15 cellular contexts compared by ENCODE assay signal in genomic region chr1:236016782-236017400, GRCh38. TPM values are rescaled to one million over a fixed set of nuclear protein-coding genes. Genes with fewer than 3 reads are reported as not detected.
DNase-seq lines count a peak whose midpoint lies in the region; ATAC-seq and TF ChIP-seq lines count a peak whose summit lies in the region.
"Had no signal": no experiment of that assay in that cellular context is flagged by ENCODE, and none has a peak within 500 bp of the region (broad histone marks: within the 10 kb centered on the region; RNA-seq: fewer than 3 reads in every experiment).

No MANE protein-coding gene starts in this region.

- H3K4me1 ChIP-seq in Panc1 (ENCODE audit: control insufficient read depth, insufficient read depth, low read length) (no peaks in the 10 kb centered on the region), sigmoid colon (peaks cover 0 to 63% (median 56%) of the 10 kb centered on the region in 4 donors)
- H3K4me1 ChIP-seq: adrenal gland had no signal

- H3K4me3 Mint-ChIP-seq in glutamatergic neuron (ENCODE audit: unreplicated experiment) = no peak overlapping the region
- H3K4me3 Mint-ChIP-seq: T-helper 1 cell treated with Interleukin-12 subunit alpha and Interleukin-12 subunit beta and Interleukin-4 antibody, amounts not matched to agents 30 μg/mL and 1 μg/mL, for 36 hours had no signal

- no peaks in the 10 kb centered on the region for H3K9me3 ChIP-seq in Panc1 (ENCODE audit: control insufficient read depth, insufficient read depth, low read depth, low read length)
- no peaks in the 10 kb centered on the region for H3K9me3 ChIP-seq in sigmoid colon
- H3K9me3 ChIP-seq: adrenal gland had no signal

- peaks cover 2% of the 10 kb centered on the region for H3K9me3 Mint-ChIP-seq in glutamatergic neuron (ENCODE audit: unreplicated experiment)
- H3K9me3 Mint-ChIP-seq: T-helper 1 cell treated with Interleukin-12 subunit alpha and Interleukin-12 subunit beta and Interleukin-4 antibody, amounts not matched to agents 30 μg/mL and 1 μg/mL, for 36 hours had no signal

- in situ Hi-C loops in Panc1 (cut with HindIII; ENCODE audit: low pct_unique_long_range_greater_than_20kb, low sequenced_read_pairs) = no loop called here

- CTCF ChIA-PET in Panc1 (lab: Charles Lee) = interaction anchor here (1.1 kb wide), 1 partner anchor 49 kb away, joined by 3 read pairs; no protein-coding TSS in a partner anchor

- no peak overlapping the region for H3K27ac ChIP-seq in Panc1 (ENCODE audit: low read length)
- H3K27ac ChIP-seq in sigmoid colon = peak overlapping the region; percentile 65 to 83 (median 82)

- no peak overlapping the region for H3K27ac Mint-ChIP-seq in glutamatergic neuron (ENCODE audit: unreplicated experiment)

- TF ChIP-seq CTCF in AG10803 (conservative IDR thresholded peaks at IDR 0.05; ENCODE audit: low read length) = no peak
- no peak for TF ChIP-seq CTCF in Panc1 (IDR thresholded peaks at IDR 0.05)
- no peak for TF ChIP-seq CTCF in sigmoid colon (IDR thresholded peaks at IDR 0.05)
- TF ChIP-seq CTCF in glutamatergic neuron (IDR thresholded peaks at IDR 0.05; ENCODE audit: partially characterized antibody, unreplicated experiment) = no peak

- 91 to 93% methylated on average over 5 of the region's 5 CpGs for WGBS in sigmoid colon, 2 donors

- H3K4me1 Mint-ChIP-seq in glutamatergic neuron (ENCODE audit: low read depth, unreplicated experiment) = peaks cover 23% of the 10 kb centered on the region

- H3K4me3 ChIP-seq in AG10803 (ENCODE audit: low read length) (no peak overlapping the region), Panc1 (ENCODE audit: low read depth in 2 of 2, low read length in 2 of 2) (no peak overlapping the region), sigmoid colon (no peak overlapping the region)
- H3K4me3 ChIP-seq: adrenal gland had no signal

- ATAC-seq in Panc1 (peak; percentile 64; the same call in 1 of the 2 replicates), GM19452 (IDR thresholded peaks at IDR 0.05; ENCODE audit: unreplicated experiment) (no peak)

- POLR2A ChIA-PET in Panc1 (lab: Charles Lee) = interaction anchor here (0.6 kb wide), 1 partner anchor 10 kb away, joined by 3 read pairs; no protein-coding TSS in a partner anchor

- intact Hi-C loops in Panc1 (cut with micrococcal nuclease; ENCODE audit: unreplicated experiment) (no loop called here), sigmoid colon (cut with DNase I) (no loop called here)

- H3K36me3 ChIP-seq in Panc1 (ENCODE audit: control insufficient read depth, insufficient read depth, low read length) (no peaks in the 10 kb centered on the region), sigmoid colon (peaks cover 41 to 95% (median 48%) of the 10 kb centered on the region in 4 donors)

- BruUV-seq in Panc1 (replicated peaks; lab: Mats Ljungman, UMichigan) = no TSS peak

- TF ChIP-seq EP300 in sigmoid colon (IDR thresholded peaks at IDR 0.05) = no peak

- no peak for TF ChIP-seq POLR2A in sigmoid colon (IDR thresholded peaks at IDR 0.05)

- DNase-seq in AG10803 (ENCODE audit: low read depth) = peak; percentile 32
- peak; percentile 32 for DNase-seq in Panc1 (ENCODE audit: low read depth, low spot score)
- DNase-seq in fibroblast of the conjunctiva (ENCODE audit: low read depth) = peak; percentile 38
- peak; percentile 50 for DNase-seq in sigmoid colon
- no peak for DNase-seq in glutamatergic neuron
- DNase-seq in NCI-H748 (lab: John Stamatoyannopoulos, UW; ENCODE audit: unreplicated experiment) = no peak
- DNase-seq in activated CD8-positive, alpha-beta memory T cell treated with anti-CD3 and anti-CD28 coated beads for 24 hours = no peak
- DNase-seq: activated CD4-positive, CD25-positive, alpha-beta regulatory T cell treated with anti-CD3 and anti-CD28 coated beads, Interleukin-2, amount 50 U/mL, for 72 hours; activated T-cell treated with anti-CD3 and anti-CD28 coated beads, Interleukin-2, amount 50 U/mL, for 1 hour; dermis blood vessel endothelial cell; DND-41; NCI-H2171 had no signal

- no peaks in the 10 kb centered on the region for H3K27me3 ChIP-seq in Panc1 (ENCODE audit: control insufficient read depth, insufficient read depth, low read length)
- no peaks in the 10 kb centered on the region for H3K27me3 ChIP-seq in sigmoid colon
- H3K27me3 ChIP-seq: adrenal gland had no signal

- H3K27me3 Mint-ChIP-seq in glutamatergic neuron (ENCODE audit: unreplicated experiment) = no peaks in the 10 kb centered on the region

- H3K36me3 Mint-ChIP-seq in glutamatergic neuron (ENCODE audit: unreplicated experiment) = no peaks in the 10 kb centered on the region

RNA-seq across cellular contexts. Expression of gene NID1, which starts 48.0 kb away (rescaled TPM):
- 89.3 TPM for total RNA-seq in Panc1 (2021; ENCODE audit: unreplicated experiment)
- polyA plus RNA-seq in Panc1 (2012; ENCODE audit: insufficient read length) = 83.4 TPM
- 100 to 1,000 TPM; 136 to 242 (median 145) TPM for total RNA-seq in sigmoid colon
- 10 to 100 TPM in 1 of 3 donors, 1 to 10 TPM in 2; 3.9 to 29.9 (median 6.6) TPM for polyA plus RNA-seq in sigmoid colon
- 1.4 TPM for total RNA-seq in glutamatergic neuron (ENCODE audit: unreplicated experiment)

Comparison
In these comparisons a context has a peak if more than half of its experiments do, and no peak if none do; other contexts are left out.
1. DNase-seq: peak in AG10803 (single experiment), Panc1 (single experiment), fibroblast of the conjunctiva (single experiment) and sigmoid colon (single experiment); none in glutamatergic neuron (single experiment), NCI-H748 (single experiment) and activated CD8-positive, alpha-beta memory T cell treated with anti-CD3 and anti-CD28 coated beads for 24 hours (single experiment).
2. RNA of gene NID1, which starts 48.0 kb away (total RNA-seq): 136 to 242 TPM in sigmoid colon and 89.3 TPM in Panc1 (single experiment); 1.4 TPM in glutamatergic neuron (single experiment); every median in the first group is over 10 times any median in the second.